In the genomic region with DNA sequence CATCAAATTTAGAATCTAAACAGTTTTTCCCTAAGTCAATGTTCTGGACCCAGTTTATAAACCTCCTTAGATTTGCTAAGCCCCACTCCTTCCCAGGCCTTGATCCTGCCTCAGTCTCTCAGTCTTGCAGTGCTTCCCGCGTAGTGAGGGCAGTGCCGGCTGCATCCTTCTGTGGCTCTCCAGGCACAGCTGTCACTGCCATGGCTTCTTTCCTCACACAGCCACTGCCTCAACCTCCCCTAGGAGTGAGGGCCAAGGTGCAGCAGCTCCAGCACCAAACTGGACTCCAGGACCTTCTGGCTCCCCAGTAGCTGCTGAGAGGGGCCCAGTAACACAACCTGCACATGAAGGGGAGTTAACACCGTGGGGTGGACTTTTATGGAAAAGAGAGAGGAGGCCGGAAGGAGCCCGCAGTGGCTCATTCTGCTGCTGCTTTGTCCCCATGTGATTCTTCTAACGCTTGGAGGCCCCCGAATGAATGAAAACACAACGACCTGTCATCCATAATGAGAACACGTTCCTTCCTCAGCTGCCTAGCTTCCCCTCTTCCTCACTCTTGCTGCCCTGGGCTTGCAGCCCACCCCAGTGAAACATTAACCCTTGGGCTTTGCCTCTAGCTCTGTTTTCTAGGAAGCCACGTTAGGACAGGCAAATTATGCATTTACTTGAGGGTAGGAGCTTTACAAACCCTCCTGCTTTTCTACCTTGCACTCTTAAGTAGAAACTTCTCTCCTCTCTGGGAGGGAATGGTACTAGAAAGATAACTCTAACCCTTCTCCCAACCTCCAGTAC, we compare ENCODE assay signal across 25 cellular contexts. TPM values are rescaled to one million over a fixed set of nuclear protein-coding genes. Genes with fewer than 3 reads are reported as not detected.
DNase-seq lines count a peak whose midpoint lies in the region; ATAC-seq, FAIRE-seq and TF ChIP-seq lines count a peak whose summit lies in the region.
"Had no signal": no experiment of that assay in that cellular context is flagged by ENCODE, and none has a peak within 500 bp of the region (broad histone marks: within the 10 kb centered on the region; RNA-seq: fewer than 3 reads in every experiment).

No MANE protein-coding gene starts in this region.

- peak overlapping the region; percentile 77 to 84 for H3K27ac ChIP-seq in A549
- H3K27ac ChIP-seq in PC-9, result peak overlapping the region; percentile 99
- H3K27ac ChIP-seq in endothelial cell of umbilical vein (ENCODE audit: insufficient read depth, low read depth, low read length), result peak overlapping the region; percentile 99
- H3K27ac ChIP-seq: BLaER1 treated with 17β-estradiol and CSF1 and Interleukin-3, amounts not matched to agents 10 nM and 100 nM had no signal

- H3K4me3 ChIP-seq in A549 (no peak overlapping the region), PC-9 (peak overlapping the region; percentile 22; the same call in 1 of the 2 replicates), endothelial cell of umbilical vein (replicated peaks in 1 of 3; ENCODE audit: insufficient read depth in 1 of 3, low read depth in 1 of 3, low read length in 3 of 3) (no peak overlapping the region)
- H3K4me3 ChIP-seq: BLaER1 treated with 17β-estradiol and CSF1 and Interleukin-3, amounts not matched to agents 10 nM and 100 nM; gastrocnemius medialis; lung; upper lobe of left lung had no signal

- H3K9me3 ChIP-seq in A549, result no peaks in the 10 kb centered on the region
- H3K9me3 ChIP-seq in PC-9 (ENCODE audit: insufficient read depth, low read depth), result no peaks in the 10 kb centered on the region
- no peaks in the 10 kb centered on the region for H3K9me3 ChIP-seq in endothelial cell of umbilical vein (replicated peaks; ENCODE audit: control insufficient read depth, insufficient read depth, low read length)
- H3K9me3 ChIP-seq: BLaER1 treated with 17β-estradiol and CSF1 and Interleukin-3, amounts not matched to agents 10 nM and 100 nM; gastrocnemius medialis; upper lobe of left lung had no signal

- H3K9me2 ChIP-seq in PC-9 (ENCODE audit: insufficient read depth), result no peaks in the 10 kb centered on the region

- POLR2A ChIA-PET in A549 (lab: Yijun Ruan, JAX) (no interaction called here), PC-9 (lab: Charles Lee; ENCODE audit: unreplicated experiment) (interaction anchor here (1.1 kb wide), 1 partner anchor 10 kb away, joined by 11 read pairs; no protein-coding TSS in a partner anchor), endothelial cell of umbilical vein (lab: Charles Lee) (no interaction called here)

- H4K20me1 ChIP-seq in PC-9 (ENCODE audit: insufficient read depth), result no peaks in the 10 kb centered on the region
- H4K20me1 ChIP-seq in endothelial cell of umbilical vein (replicated peaks; ENCODE audit: control insufficient read depth, extremely low read depth, insufficient read depth, low read length), result no peaks in the 10 kb centered on the region
- H4K20me1 ChIP-seq: BLaER1 treated with 17β-estradiol and CSF1 and Interleukin-3, amounts not matched to agents 10 nM and 100 nM had no signal

- peak overlapping the region; percentile 79 for H3K27ac Mint-ChIP-seq in neural crest cell (ENCODE audit: unreplicated experiment)
- H3K27ac Mint-ChIP-seq: activated naive CD4-positive, alpha-beta T cell treated with anti-CD3 and anti-CD28 coated beads for 36 hours had no signal

- no TSS peak for BruUV-seq in PC-9 (replicated peaks; lab: Mats Ljungman, UMichigan)
- no TSS peak for BruUV-seq in endothelial cell of umbilical vein (replicated peaks; lab: Mats Ljungman, UMichigan)

- H2AFZ ChIP-seq in PC-9, result no peak overlapping the region
- peak overlapping the region; percentile 44 for H2AFZ ChIP-seq in endothelial cell of umbilical vein (ENCODE audit: low read depth, low read length)

- H3K4me1 ChIP-seq in A549 (peaks cover 24% of the 10 kb centered on the region), PC-9 (replicated peaks; ENCODE audit: insufficient read depth) (peaks cover 41% of the 10 kb centered on the region), endothelial cell of umbilical vein (ENCODE audit: control insufficient read depth, extremely low read depth, insufficient read depth, low read length) (peaks cover 22% of the 10 kb centered on the region)
- H3K4me1 ChIP-seq: BLaER1 treated with 17β-estradiol and CSF1 and Interleukin-3, amounts not matched to agents 10 nM and 100 nM; gastrocnemius medialis had no signal

- no peak overlapping the region for H3K4me3 Mint-ChIP-seq in neural crest cell
- H3K4me3 Mint-ChIP-seq: activated naive CD4-positive, alpha-beta T cell treated with anti-CD3 and anti-CD28 coated beads for 36 hours; activated T-cell treated with anti-CD3 and anti-CD28 coated beads, Interleukin-2, amount 50 U/mL, for 4 hours had no signal

- FAIRE-seq in A549 (lab: Jason Lieb, UNC) (no peak), endothelial cell of umbilical vein (lab: Jason Lieb, UNC) (peak; percentile 48)
- FAIRE-seq: islet of Langerhans had no signal

- intact Hi-C loops in PC-9 (cut with micrococcal nuclease; ENCODE audit: unreplicated experiment) (loop anchor here (1.0 kb wide), 1 partner anchor 19 kb away; no protein-coding TSS in a partner anchor), endothelial cell of umbilical vein (cut with micrococcal nuclease) (no loop called here)

- peaks cover 29% of the 10 kb centered on the region for H3K4me1 Mint-ChIP-seq in neural crest cell

- no peak for TF ChIP-seq CTCF in A549 (IDR thresholded peaks at IDR 0.05)
- TF ChIP-seq CTCF in PC-9 (conservative IDR thresholded peaks at IDR 0.05), result no peak
- TF ChIP-seq CTCF in endothelial cell of umbilical vein (IDR thresholded peaks at IDR 0.05; ENCODE audit: extremely low read depth in 1 of 2, insufficient read depth in 1 of 2, low read depth in 1 of 2, low read length in 2 of 2), result no peak
- no peak for TF ChIP-seq CTCF in neural crest cell (conservative IDR thresholded peaks at IDR 0.05)

- no peaks in the 10 kb centered on the region for H3K9me3 Mint-ChIP-seq in neural crest cell
- H3K9me3 Mint-ChIP-seq: activated naive CD4-positive, alpha-beta T cell treated with anti-CD3 and anti-CD28 coated beads for 36 hours; activated T-cell treated with anti-CD3 and anti-CD28 coated beads, Interleukin-2, amount 50 U/mL, for 4 hours had no signal

- TF ChIP-seq EP300 in A549 (IDR thresholded peaks at IDR 0.05), result no peak

- H3K36me3 Mint-ChIP-seq in neural crest cell (ENCODE audit: low read depth), result no peaks in the 10 kb centered on the region

- TF ChIP-seq RAD21 in A549 (conservative IDR thresholded peaks at IDR 0.05 in 1 of 2, IDR thresholded peaks at IDR 0.05 in 1 of 2), result no peak

- no peak overlapping the region for H3K9ac ChIP-seq in endothelial cell of umbilical vein (replicated peaks; ENCODE audit: extremely low read depth, insufficient read depth, low read length)
- H3K9ac ChIP-seq: BLaER1 treated with 17β-estradiol and CSF1 and Interleukin-3, amounts not matched to agents 10 nM and 100 nM had no signal

- H3K79me2 ChIP-seq in PC-9 (ENCODE audit: low read depth) (no peaks in the 10 kb centered on the region), endothelial cell of umbilical vein (ENCODE audit: control insufficient read depth, insufficient read depth, low read length) (no peaks in the 10 kb centered on the region)

- DNase-seq in A549 (ENCODE audit: low read depth in 1 of 2, low spot score in 1 of 2) (no peak), PC-9 (no peak), endothelial cell of umbilical vein (ENCODE audit: low read depth, low spot score) (no peak), neural crest cell (ENCODE audit: low read depth, low spot score) (no peak), T1000 (lab: John Stamatoyannopoulos, UW) (no peak), NCI-H1930 (lab: John Stamatoyannopoulos, UW) (no peak)
- no peak for DNase-seq in stimulated activated CD8-positive, alpha-beta memory T cell treated with anti-CD3 and anti-CD28 coated beads, Interleukin-4, amount 100 ng/mL, for 48 hours
- DNase-seq: ACHN; activated CD4-positive, alpha-beta T cell treated with anti-CD3 and anti-CD28 coated beads for 4 hours; activated naive CD4-positive, alpha-beta T cell treated with anti-CD3 and anti-CD28 coated beads for 36 hours; activated T-cell treated with anti-CD3 and anti-CD28 coated beads, Interleukin-2, amount 50 U/mL, for 4 hours; amygdala; caudate nucleus; gastrocnemius medialis; hypothalamus; NCI-H187; NCI-H774; right cardiac atrium; SIG-M5; T-helper 1 cell; upper lobe of left lung had no signal

- H3K27me3 Mint-ChIP-seq in neural crest cell (ENCODE audit: low read depth), result no peaks in the 10 kb centered on the region

- WGBS in A549 (ENCODE audit: missing lambda C conversion rate), result 87% methylated on average over 11 of the region's 11 CpGs

- no peaks in the 10 kb centered on the region for H3K9me1 ChIP-seq in endothelial cell of umbilical vein (replicated peaks; ENCODE audit: control insufficient read depth, extremely low read depth, insufficient read depth, low read length)

- peaks cover 38% of the 10 kb centered on the region for H3F3A ChIP-seq in PC-9 (ENCODE audit: insufficient read depth, low read depth)

- TF ChIP-seq POLR2A in A549 (IDR thresholded peaks at IDR 0.05; ENCODE audit: low read length) (no peak), endothelial cell of umbilical vein (IDR thresholded peaks at IDR 0.05; ENCODE audit: low read depth, low read length) (no peak)

- ATAC-seq in A549, result no peak
- no peak for ATAC-seq in GM19035 (IDR thresholded peaks at IDR 0.05; ENCODE audit: unreplicated experiment)
- ATAC-seq: activated T-cell treated with anti-CD3 and anti-CD28 coated beads, Interleukin-2, amount 50 U/mL, for 4 hours; gastrocnemius medialis had no signal

- H3K4me2 ChIP-seq in A549, result peak overlapping the region; percentile 70; the same call in 2 of the 3 replicates
- peak overlapping the region; percentile 50 for H3K4me2 ChIP-seq in PC-9
- H3K4me2 ChIP-seq in endothelial cell of umbilical vein (ENCODE audit: insufficient read depth, low read length), result no peak overlapping the region
- H3K4me2 ChIP-seq: BLaER1 treated with 17β-estradiol and CSF1 and Interleukin-3, amounts not matched to agents 10 nM and 100 nM had no signal

- H3K27me3 ChIP-seq in PC-9 (ENCODE audit: insufficient read depth, low read depth) (no peaks in the 10 kb centered on the region), endothelial cell of umbilical vein (ENCODE audit: control insufficient read depth in 2 of 2, insufficient read depth in 2 of 2, low read length in 2 of 2) (no peaks in the 10 kb centered on the region)
- H3K27me3 ChIP-seq: BLaER1 treated with 17β-estradiol and CSF1 and Interleukin-3, amounts not matched to agents 10 nM and 100 nM; gastrocnemius medialis; upper lobe of left lung had no signal

- CTCF ChIA-PET in A549 (lab: Yijun Ruan, JAX), result interaction anchor here (0.7 to 1.5 kb wide), 5 partner anchors 11 to 188 kb away, joined by 3 to 5 read pairs (median 3); no protein-coding TSS in a partner anchor
- CTCF ChIA-PET in PC-9 (lab: Charles Lee), result no interaction called here
- CTCF ChIA-PET in endothelial cell of umbilical vein (lab: Charles Lee), result interaction anchor here (1.5 kb wide), 1 partner anchor 10 kb away, joined by 4 read pairs; no protein-coding TSS in a partner anchor

- dilution Hi-C loops in endothelial cell of umbilical vein (cut with MboI; ENCODE audit: extremely low pct_ligation_motif_present, low sequenced_read_pairs), result no loop called here

- H3K36me3 ChIP-seq in PC-9 (ENCODE audit: low read depth) (no peaks in the 10 kb centered on the region), endothelial cell of umbilical vein (ENCODE audit: control insufficient read depth in 2 of 2, extremely low read depth in 1 of 2, insufficient read depth in 2 of 2, low read length in 2 of 2) (no peaks in the 10 kb centered on the region)
- H3K36me3 ChIP-seq: BLaER1 treated with 17β-estradiol and CSF1 and Interleukin-3, amounts not matched to agents 10 nM and 100 nM; gastrocnemius medialis; upper lobe of left lung had no signal

RNA-seq across cellular contexts. Expression of a gene that starts 16.0 kb away (rescaled TPM):
- polyA plus RNA-seq in A549 (2011; rRNA removed), result 99.2 and 119 TPM in 2 replicates
- 20.6 and 26.7 TPM in 2 replicates for polyA plus RNA-seq in A549 (2012; cell fraction: cytosol; rRNA removed)
- 20.0 and 30.7 TPM in 2 replicates for polyA plus RNA-seq in A549 (2012; cell fraction: nucleus; rRNA removed)
- polyA plus RNA-seq in A549 (2017; fragmentation: RNase III; extraction: RNeasy Plus Mini Kit Qiagen cat#74134 plus additional on column Dnase treatment), result 61.4 to 73.5 TPM (median 69.9 TPM) in 3 replicates
- polyA minus RNA-seq in A549 (2011; rRNA and poly(A)+ RNA removed), result 47.4 and 49.8 TPM in 2 replicates
- total RNA-seq in PC-9 (2021), result 211 TPM in 2 replicates
- total RNA-seq in endothelial cell of umbilical vein, result 82.2 and 90.1 TPM in 2 replicates
- polyA plus RNA-seq in endothelial cell of umbilical vein, result 46.4 and 51.7 TPM in 2 replicates
- 57.4 and 57.8 TPM in 2 replicates for polyA plus RNA-seq in endothelial cell of umbilical vein (2011; cell fraction: cytosol; rRNA removed)
- polyA plus RNA-seq in endothelial cell of umbilical vein (2011; cell fraction: nucleus; rRNA removed), result 92.5 and 97.4 TPM in 2 replicates
- 78.0 and 84.8 TPM in 2 replicates for polyA plus RNA-seq in endothelial cell of umbilical vein (2012)
- polyA minus RNA-seq in endothelial cell of umbilical vein, result 92.7 and 127 TPM in 2 replicates
- polyA minus RNA-seq in endothelial cell of umbilical vein (2011; cell fraction: cytosol; rRNA and poly(A)+ RNA removed), result 17.7 TPM
- polyA minus RNA-seq in endothelial cell of umbilical vein (2011; cell fraction: nucleus; rRNA and poly(A)+ RNA removed), result 99.2 and 129 TPM in 2 replicates
- total RNA-seq in neural crest cell, result 43.4 and 49.5 TPM in 2 replicates
